ENCODE assay signal across 8 cellular contexts in the genomic region with DNA sequence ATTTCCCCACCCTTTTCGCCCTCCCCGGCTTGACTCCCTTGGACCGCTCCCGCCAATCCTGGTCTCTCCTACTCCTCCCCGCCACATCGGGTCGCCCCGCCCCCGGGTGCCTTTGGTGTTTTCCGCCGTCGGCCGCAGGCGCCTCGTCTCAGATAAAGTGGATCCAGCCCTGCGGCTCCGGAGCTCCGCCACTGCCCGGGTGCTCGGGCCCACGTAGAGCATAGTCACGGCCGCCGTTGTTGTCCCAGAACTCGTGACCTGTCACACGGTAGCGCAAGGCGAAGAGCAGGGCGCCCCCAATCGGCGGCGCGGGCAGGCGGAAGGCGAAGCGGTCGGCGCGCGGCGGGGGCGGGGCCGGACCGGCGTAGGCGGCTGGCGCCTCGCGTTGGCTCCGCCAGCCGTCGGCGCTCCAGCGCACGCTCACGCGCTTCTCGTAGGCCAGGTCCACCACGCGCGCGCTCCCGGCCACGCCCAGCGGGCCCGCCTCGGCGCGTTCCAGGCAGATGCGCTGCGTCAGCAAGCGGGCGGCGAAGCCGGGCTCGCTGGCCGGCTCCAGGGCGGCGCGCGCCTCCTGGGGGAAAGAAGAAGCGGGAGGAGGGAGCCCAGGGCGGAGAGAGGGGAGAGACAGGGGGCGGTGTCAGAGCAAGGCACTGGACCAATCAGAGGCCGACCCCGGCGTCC. TPM values are rescaled to one million over a fixed set of nuclear protein-coding genes. Genes with fewer than 3 reads are reported as not detected.
DNase-seq lines count a peak whose midpoint lies in the region; ATAC-seq and TF ChIP-seq lines count a peak whose summit lies in the region.

No MANE protein-coding gene starts in this region.

- H3K18ac ChIP-seq in neuronal stem cell (ENCODE audit: low read length) = peak overlapping the region; percentile 89

- peak overlapping the region; percentile 97 for H2AFZ ChIP-seq in neuronal stem cell (ENCODE audit: low read length)

- WGBS in neuronal stem cell (ENCODE audit: extremely low coverage in 2 of 2, insufficient read length in 2 of 2, insufficient replicate concordance in 1 of 2), 2 donors = no CpG with 5 or more reads among the region's 87 CpGs

- peak; percentile 84 for ATAC-seq in foreskin keratinocyte

- peak overlapping the region; percentile 73 for H3K9ac ChIP-seq in neuronal stem cell (ENCODE audit: low read depth, low read length, poor library complexity)
- peak overlapping the region in 4 of 5 donors; percentile 76 to 88 (median 84) for H3K9ac ChIP-seq in subcutaneous abdominal adipose tissue (ENCODE audit: low read length in 5 of 5)

- peak overlapping the region; percentile 49 for H2BK5ac ChIP-seq in neuronal stem cell (ENCODE audit: low read length)

- no peak overlapping the region for H3K4ac ChIP-seq in neuronal stem cell (ENCODE audit: low read length)

- in situ Hi-C loops in HAP-1 (cut with MboI; ENCODE audit: low sequenced_read_pairs) = no loop called here

- H2AK5ac ChIP-seq in neuronal stem cell (ENCODE audit: low read depth, low read length) = no peak overlapping the region

- peak; percentile 98 for TF ChIP-seq CTCF in foreskin keratinocyte (conservative IDR thresholded peaks at IDR 0.05)

- peak overlapping the region; percentile 93 for H3K27ac ChIP-seq in foreskin keratinocyte
- peak overlapping the region; percentile 95 for H3K27ac ChIP-seq in neuronal stem cell (replicated peaks; ENCODE audit: low read length)
- peak overlapping the region; percentile 92 for H3K27ac ChIP-seq in subcutaneous abdominal adipose tissue (ENCODE audit: low read depth, low read length)

- H2BK120ac ChIP-seq in neuronal stem cell (ENCODE audit: low read depth, low read length) = no peak overlapping the region

- H4K91ac ChIP-seq in neuronal stem cell (ENCODE audit: low read depth, low read length, poor library complexity) = no peak overlapping the region

- H3K9me3 ChIP-seq in HAP-1 (no peaks in the 10 kb centered on the region), neuronal stem cell (replicated peaks in 1 of 2; ENCODE audit: control insufficient read depth in 2 of 2, insufficient read depth in 1 of 2, low read depth in 1 of 2, low read length in 2 of 2) (no peaks in the 10 kb centered on the region), subcutaneous abdominal adipose tissue (ENCODE audit: control insufficient read depth in 5 of 5, low read length in 5 of 5) (no peaks in the 10 kb centered on the region)

- H3K4me1 ChIP-seq in HAP-1 (peaks cover 15% of the 10 kb centered on the region), foreskin keratinocyte (peaks cover 15% of the 10 kb centered on the region), neuronal stem cell (ENCODE audit: control insufficient read depth in 2 of 2, insufficient read depth in 1 of 2, low read depth in 1 of 2, low read length in 2 of 2) (peaks cover 3 to 8% of the 10 kb centered on the region in 2 donors), subcutaneous abdominal adipose tissue (ENCODE audit: control insufficient read depth in 5 of 5, insufficient read depth in 5 of 5, low read length in 5 of 5) (peaks cover 10 to 50% (median 41%) of the 10 kb centered on the region in 5 donors)

- no peak overlapping the region for H2BK12ac ChIP-seq in neuronal stem cell (ENCODE audit: low read length)

- H3K79me1 ChIP-seq in neuronal stem cell (ENCODE audit: low read depth, low read length) = no peaks in the 10 kb centered on the region

- H3K4me3 ChIP-seq in HAP-1 (peak overlapping the region; percentile 82), neuronal stem cell (ENCODE audit: low read length in 2 of 2) (peak overlapping the region; percentile 61 to 89), subcutaneous abdominal adipose tissue (ENCODE audit: low read depth in 1 of 5, low read length in 5 of 5) (peak overlapping the region in 4 of 5 donors; percentile 75 to 89 (median 84))

- peak overlapping the region; percentile 69 for H3K23ac ChIP-seq in neuronal stem cell (ENCODE audit: low read depth, low read length, poor library complexity)

- H3K14ac ChIP-seq in neuronal stem cell (ENCODE audit: low read length) = no peak overlapping the region

- no peak overlapping the region for H4K8ac ChIP-seq in neuronal stem cell (ENCODE audit: low read depth, low read length)

- peak overlapping the region; percentile 91 for H3K4me2 ChIP-seq in neuronal stem cell (ENCODE audit: insufficient read depth, low read length, poor library complexity, severe bottlenecking)

- peaks cover 9% of the 10 kb centered on the region for H3K36me3 ChIP-seq in HAP-1 (replicated peaks)
- H3K36me3 ChIP-seq in neuronal stem cell (replicated peaks in 1 of 2; ENCODE audit: control insufficient read depth in 2 of 2, insufficient read depth in 2 of 2, low read length in 2 of 2) = peaks cover 3 to 29% of the 10 kb centered on the region in 2 donors
- peaks cover 6 to 23% (median 12%) of the 10 kb centered on the region in 5 donors for H3K36me3 ChIP-seq in subcutaneous abdominal adipose tissue (ENCODE audit: control insufficient read depth in 5 of 5, insufficient read depth in 5 of 5, low read length in 5 of 5)

- H2BK15ac ChIP-seq in neuronal stem cell (ENCODE audit: low read length) = no peak overlapping the region

- DNase-seq in GF-D8 (lab: John Stamatoyannopoulos, UW) (peak; percentile 95), HAP-1 (ENCODE audit: low spot score in 2 of 2) (peak; percentile 95 to 98), M059J (ENCODE audit: low read depth) (peak; percentile 97), SHP77 (lab: John Stamatoyannopoulos, UW) (peak; percentile 97 to 98), activated gamma-delta T cell treated with Interleukin-2 at 50 U/mL for 16 hours (peak; percentile 94), foreskin keratinocyte (peak; percentile 94 to 95), neuronal stem cell (ENCODE audit: low spot score) (peak; percentile 98)

- H3K27me3 ChIP-seq in HAP-1 (ENCODE audit: low read depth) = no peaks in the 10 kb centered on the region
- no peaks in the 10 kb centered on the region for H3K27me3 ChIP-seq in foreskin keratinocyte
- H3K27me3 ChIP-seq in neuronal stem cell (ENCODE audit: control insufficient read depth in 3 of 3, insufficient read depth in 3 of 3, low read depth in 1 of 3, low read length in 3 of 3) = no peaks in the 10 kb centered on the region
- no peaks in the 10 kb centered on the region for H3K27me3 ChIP-seq in subcutaneous abdominal adipose tissue (ENCODE audit: control insufficient read depth in 5 of 5, insufficient read depth in 4 of 5, low read length in 5 of 5)

RNA-seq across cellular contexts. Expression of a gene that starts 1.2 kb away (rescaled TPM):
- total RNA-seq in M059J (2014; rRNA removed; shearing (Covaris generic)) = 3.0 and 5.0 TPM in 2 replicates
- total RNA-seq in foreskin keratinocyte = 2.3 and 2.6 TPM in 2 replicates
- 2.7 and 3.4 TPM in 2 replicates for polyA plus RNA-seq in foreskin keratinocyte
- 14.3 TPM for polyA plus RNA-seq in neuronal stem cell (2013, experiment 1 of 2)
- polyA plus RNA-seq in neuronal stem cell (2013, experiment 2 of 2) = 13.4 TPM

RNA-seq across cellular contexts. Expression of a gene that starts 5.2 kb away (rescaled TPM):
- 9.5 and 17.1 TPM in 2 replicates for total RNA-seq in M059J (2014; rRNA removed; shearing (Covaris generic))
- 29.1 and 30.6 TPM in 2 replicates for total RNA-seq in foreskin keratinocyte
- polyA plus RNA-seq in foreskin keratinocyte = 16.4 and 18.1 TPM in 2 replicates
- 8.6 TPM for polyA plus RNA-seq in neuronal stem cell (2013, experiment 1 of 2)
- polyA plus RNA-seq in neuronal stem cell (2013, experiment 2 of 2) = 9.0 TPM

RNA-seq across cellular contexts. Expression of a gene that starts 15.5 kb away (rescaled TPM):
- 9.1 and 11.9 TPM in 2 replicates for total RNA-seq in M059J (2014; rRNA removed; shearing (Covaris generic))
- 25.0 and 27.2 TPM in 2 replicates for total RNA-seq in foreskin keratinocyte
- polyA plus RNA-seq in foreskin keratinocyte = 23.5 and 24.8 TPM in 2 replicates
- polyA plus RNA-seq in neuronal stem cell (2013, experiment 1 of 2) = 39.9 TPM
- polyA plus RNA-seq in neuronal stem cell (2013, experiment 2 of 2) = 39.2 TPM

RNA-seq across cellular contexts. Expression of a gene that starts 19.8 kb away (rescaled TPM):
- 80.8 and 89.2 TPM in 2 replicates for total RNA-seq in M059J (2014; rRNA removed; shearing (Covaris generic))
- total RNA-seq in foreskin keratinocyte = 81.4 and 84.3 TPM in 2 replicates
- polyA plus RNA-seq in foreskin keratinocyte = 140 and 149 TPM in 2 replicates
- polyA plus RNA-seq in neuronal stem cell (2013, experiment 1 of 2) = 311 TPM
- 303 TPM for polyA plus RNA-seq in neuronal stem cell (2013, experiment 2 of 2)

RNA-seq across cellular contexts. Expression of a gene that starts 51.3 kb away (rescaled TPM):
- 4.6 and 8.6 TPM in 2 replicates for total RNA-seq in M059J (2014; rRNA removed; shearing (Covaris generic))
- total RNA-seq in foreskin keratinocyte = 5.0 and 8.0 TPM in 2 replicates
- 5.9 and 8.2 TPM in 2 replicates for polyA plus RNA-seq in foreskin keratinocyte
- 62.0 TPM for polyA plus RNA-seq in neuronal stem cell (2013, experiment 1 of 2)
- 60.0 TPM for polyA plus RNA-seq in neuronal stem cell (2013, experiment 2 of 2)

Comparison
In these comparisons a context has a peak if more than half of its experiments do, and no peak if none do; other contexts are left out.
1. Peak in every context shown above with its lines: DNase-seq, ATAC-seq, H3K4me3 ChIP-seq and H3K27ac ChIP-seq.